ENCODE assay signal across 28 cellular contexts in the genomic region with DNA sequence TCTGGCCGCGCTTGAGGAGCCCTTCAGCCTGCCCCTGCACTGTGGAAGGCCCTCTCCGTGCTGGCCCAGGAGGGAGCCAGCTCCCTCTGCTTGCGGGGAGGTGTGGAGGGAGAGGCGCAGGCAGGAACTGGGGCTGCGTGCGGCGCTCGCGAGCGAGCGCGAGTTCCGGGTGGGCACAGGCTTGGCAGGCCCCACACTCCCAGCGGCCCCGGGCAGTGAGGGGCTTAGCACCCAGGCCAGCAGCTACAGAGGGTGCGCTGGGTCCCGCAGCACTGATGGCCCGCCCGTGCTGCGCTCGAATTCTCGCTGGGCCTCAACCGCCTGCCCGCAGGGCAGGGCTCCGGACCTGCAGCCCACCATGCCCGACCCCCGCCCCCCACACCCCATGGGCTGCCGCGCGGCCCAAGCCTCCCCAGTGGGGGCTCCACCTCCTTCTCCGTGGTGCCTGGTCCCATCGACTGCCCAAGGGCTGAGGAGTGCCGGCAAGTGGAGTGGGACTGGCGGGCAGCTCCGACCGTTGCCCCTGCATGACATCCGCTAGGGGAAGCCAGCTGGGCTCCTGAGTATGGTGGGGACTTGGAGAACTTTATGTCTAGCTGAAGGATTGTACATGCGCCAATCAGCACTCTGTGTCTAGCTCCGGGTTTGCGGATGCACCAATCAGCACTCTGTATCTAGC. TPM values are rescaled to one million over a fixed set of nuclear protein-coding genes. Genes with fewer than 3 reads are reported as not detected.
"Had no signal": no experiment of that assay in that cellular context is flagged by ENCODE, and none has a peak within 500 bp of the region (broad histone marks: within the 10 kb centered on the region; RNA-seq: fewer than 3 reads in every experiment).

No MANE protein-coding gene starts in this region.

- ATAC-seq: esophagus mucosa; gastrocnemius medialis; heart left ventricle; left cardiac atrium; left lung; naive thymus-derived CD8-positive, alpha-beta T cell; right lobe of liver had no signal

- H3K27me3 ChIP-seq: colonic mucosa, gastrocnemius medialis, heart left ventricle, hepatocyte, left lung, ovary, right lobe of liver, tibial artery had no signal

- H3K27ac ChIP-seq: colonic mucosa, epithelial cell of prostate, gastrocnemius medialis, heart left ventricle, hepatocyte, left lung, ovary, right lobe of liver, tibial artery had no signal

- H3K4me3 ChIP-seq: colonic mucosa, gastrocnemius medialis, heart left ventricle, hepatocyte, left lung, ovary, right lobe of liver, tibial artery had no signal

- FAIRE-seq: small intestine, urothelium cell line had no signal

- H3K4me1 ChIP-seq: colonic mucosa, gastrocnemius medialis, heart left ventricle, left lung, right lobe of liver, tibial artery had no signal

- DNase-seq: central memory CD4-positive, alpha-beta T cell; colonic mucosa; effector CD8-positive, alpha-beta T cell; endodermal cell; foreskin fibroblast; gastrocnemius medialis; heart left ventricle; left cardiac atrium; mammary epithelial cell; mesendoderm; midbrain; naive thymus-derived CD8-positive, alpha-beta T cell; nephron progenitor cell; occipital lobe; ovary; retina; right lobe of liver; small intestine; stimulated activated CD4-positive, alpha-beta T cell treated with anti-CD3 and anti-CD28 coated beads, Interleukin-12 subunit alpha, Interleukin-12 subunit beta, amount 100 ng/mL, for 4 hours; stimulated activated CD4-positive, alpha-beta T cell treated with anti-CD3 and anti-CD28 coated beads, Interleukin-1b, Interleukin-23, amount 100 ng/mL, for 48 hours; stimulated activated CD4-positive, alpha-beta T cell treated with anti-CD3 and anti-CD28 coated beads, Interleukin-4, amount 100 ng/mL, for 1 hour; stimulated activated CD8-positive, alpha-beta memory T cell treated with anti-CD3 and anti-CD28 coated beads, Interleukin-4, amount 100 ng/mL, for 48 hours; tibial artery had no signal

- H3K9me3 ChIP-seq: colonic mucosa, gastrocnemius medialis, heart left ventricle, ovary, right lobe of liver, tibial artery had no signal

- H3K36me3 ChIP-seq: colonic mucosa, gastrocnemius medialis, heart left ventricle, left lung, ovary, right lobe of liver, tibial artery had no signal

RNA-seq across cellular contexts. Expression of gene COL24A1, which starts 46.0 kb away (rescaled TPM):
- total RNA-seq: esophagus mucosa; mammary epithelial cell; naive thymus-derived CD8-positive, alpha-beta T cell had no signal
- polyA plus RNA-seq: mammary epithelial cell; naive thymus-derived CD8-positive, alpha-beta T cell had no signal
